ENCODE assay signal across 8 cellular contexts in the genomic region with DNA sequence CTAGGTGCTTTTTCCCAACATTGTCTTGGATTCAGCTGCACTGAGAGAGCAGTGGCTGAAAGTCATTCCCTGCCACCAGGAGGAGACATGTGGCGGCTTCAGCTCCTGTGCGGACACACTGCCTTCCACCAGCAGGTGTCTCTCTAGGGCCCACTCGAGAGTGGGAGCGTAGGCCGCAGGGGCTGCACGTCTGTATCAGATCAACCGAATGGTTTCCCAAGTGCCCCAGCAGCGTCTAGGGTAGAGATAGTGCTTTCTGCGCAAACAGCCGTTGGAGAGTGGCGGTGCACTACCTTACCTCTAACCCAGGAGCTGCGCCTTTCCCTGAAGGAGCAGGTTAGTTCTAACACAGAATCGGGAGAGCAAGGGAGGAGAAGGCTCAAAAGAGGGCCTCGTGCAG. TPM values are rescaled to one million over a fixed set of nuclear protein-coding genes. Genes with fewer than 3 reads are reported as not detected.
A peak's percentile ranks its signal among the peaks of the same experiment; 100 is the strongest.
DNase-seq lines count a peak whose midpoint lies in the region; ATAC-seq and TF ChIP-seq lines count a peak whose summit lies in the region.

No MANE protein-coding gene starts in this region.

- no CpG with 5 or more reads among the region's 14 CpGs for WGBS in trophoblast cell (ENCODE audit: extremely low coverage, insufficient coverage, insufficient read length)

- no peak overlapping the region for H3K4me3 ChIP-seq in AG10803 (ENCODE audit: low read length)
- no peak overlapping the region for H3K4me3 ChIP-seq in NT2/D1 (ENCODE audit: insufficient read length, low read depth)
- no peak overlapping the region for H3K4me3 ChIP-seq in foreskin fibroblast (ENCODE audit: low read depth in 1 of 2, low read length in 2 of 2)
- no peak overlapping the region for H3K4me3 ChIP-seq in trophoblast cell (ENCODE audit: low read depth, low read length)

- no peak overlapping the region for H3K18ac ChIP-seq in trophoblast cell (ENCODE audit: low read length)

- H3K79me2 ChIP-seq in trophoblast cell (ENCODE audit: control insufficient read depth, insufficient read depth, low read length, poor library complexity): no peaks in the 10 kb centered on the region

- H2BK5ac ChIP-seq in trophoblast cell (ENCODE audit: low read depth, low read length, poor library complexity): no peak overlapping the region

- H3K9ac ChIP-seq in NT2/D1 (ENCODE audit: insufficient read length, low read depth) (no peak overlapping the region), trophoblast cell (ENCODE audit: low read length) (no peak overlapping the region)

- H2BK120ac ChIP-seq in trophoblast cell (ENCODE audit: insufficient read depth, low read length, poor library complexity): no peak overlapping the region

- H3K79me1 ChIP-seq in trophoblast cell (ENCODE audit: low read length): no peaks in the 10 kb centered on the region

- H3K36me3 ChIP-seq in NT2/D1 (ENCODE audit: insufficient read depth, insufficient read length, low read length) (peaks cover 22% of the 10 kb centered on the region), trophoblast cell (ENCODE audit: control insufficient read depth in 1 of 2, insufficient read depth in 2 of 2, low read length in 2 of 2) (no peaks in the 10 kb centered on the region)

- no peak overlapping the region for H3K27ac ChIP-seq in trophoblast cell (ENCODE audit: low read depth, low read length)

- H3K23ac ChIP-seq in trophoblast cell (ENCODE audit: low read length): no peak overlapping the region

- H3K4me2 ChIP-seq in trophoblast cell (ENCODE audit: low read length): no peak overlapping the region

- H2AFZ ChIP-seq in trophoblast cell (ENCODE audit: insufficient read depth, low read length, poor library complexity): no peak overlapping the region

- no peak overlapping the region for H4K91ac ChIP-seq in trophoblast cell (ENCODE audit: low read depth, low read length)

- no peak overlapping the region for H4K12ac ChIP-seq in trophoblast cell (ENCODE audit: low read depth, low read length)

- no peak overlapping the region for H3K4ac ChIP-seq in trophoblast cell (ENCODE audit: low read depth, low read length)

- TF ChIP-seq CTCF in AG10803 (conservative IDR thresholded peaks at IDR 0.05; ENCODE audit: low read length) (peak; percentile 85), foreskin fibroblast (IDR thresholded peaks at IDR 0.05; ENCODE audit: low read depth, low read length) (peak; percentile 87)

- no peak overlapping the region for H3K14ac ChIP-seq in trophoblast cell (ENCODE audit: low read length)

- H3K27me3 ChIP-seq in NT2/D1 (ENCODE audit: insufficient read depth, insufficient read length) (no peaks in the 10 kb centered on the region), trophoblast cell (ENCODE audit: insufficient read depth, low read length) (no peaks in the 10 kb centered on the region)

- DNase-seq in AG10803 (ENCODE audit: low read depth): peak; percentile 57
- peak; percentile 85 for DNase-seq in NT2/D1 (ENCODE audit: low read depth, low spot score)
- peak; percentile 52 for DNase-seq in activated T-cell treated with anti-CD3 and anti-CD28 coated beads for 48 hours (ENCODE audit: low read depth)
- DNase-seq in foreskin fibroblast: peak; percentile 39 to 74
- peak; percentile 80 to 97 for DNase-seq in trophoblast cell

- H3K9me3 ChIP-seq in NT2/D1 (ENCODE audit: insufficient read depth, low read length): no peaks in the 10 kb centered on the region
- peaks cover 2% of the 10 kb centered on the region for H3K9me3 ChIP-seq in trophoblast cell (ENCODE audit: insufficient read depth, low read depth, low read length)

- H3K4me1 ChIP-seq in NT2/D1 (ENCODE audit: insufficient read depth, insufficient read length): no peaks in the 10 kb centered on the region
- no peaks in the 10 kb centered on the region for H3K4me1 ChIP-seq in trophoblast cell (ENCODE audit: control insufficient read depth in 1 of 2, insufficient read depth in 2 of 2, low read length in 2 of 2)

- ATAC-seq in GM18909 (IDR thresholded peaks at IDR 0.05; ENCODE audit: poor library complexity, unreplicated experiment) (peak; percentile 64), GM21723 (IDR thresholded peaks at IDR 0.05; ENCODE audit: unreplicated experiment) (no peak), GM21423 (IDR thresholded peaks at IDR 0.05; ENCODE audit: unreplicated experiment) (no peak)

- no peak overlapping the region for H2BK12ac ChIP-seq in trophoblast cell (ENCODE audit: low read length)

- H2AK5ac ChIP-seq in trophoblast cell (ENCODE audit: low read length): no peak overlapping the region

- no peak overlapping the region for H4K8ac ChIP-seq in trophoblast cell (ENCODE audit: low read depth, low read length)

RNA-seq across cellular contexts. Expression of gene PAPOLB, which starts 31.7 kb away (rescaled TPM):
- not detected in 2 replicates for polyA plus RNA-seq in trophoblast cell (2013)

RNA-seq across cellular contexts. Expression of gene RADIL, which starts 53.3 kb away (rescaled TPM):
- 0.29 and 0.36 TPM in 2 replicates for polyA plus RNA-seq in trophoblast cell (2013)

RNA-seq across cellular contexts. Expression of gene AP5Z1, which starts 54.8 kb away (rescaled TPM):
- 19.8 and 22.2 TPM in 2 replicates for polyA plus RNA-seq in trophoblast cell (2013)
